Comparison of ENCODE assay signal across 33 cellular contexts in the genomic region with DNA sequence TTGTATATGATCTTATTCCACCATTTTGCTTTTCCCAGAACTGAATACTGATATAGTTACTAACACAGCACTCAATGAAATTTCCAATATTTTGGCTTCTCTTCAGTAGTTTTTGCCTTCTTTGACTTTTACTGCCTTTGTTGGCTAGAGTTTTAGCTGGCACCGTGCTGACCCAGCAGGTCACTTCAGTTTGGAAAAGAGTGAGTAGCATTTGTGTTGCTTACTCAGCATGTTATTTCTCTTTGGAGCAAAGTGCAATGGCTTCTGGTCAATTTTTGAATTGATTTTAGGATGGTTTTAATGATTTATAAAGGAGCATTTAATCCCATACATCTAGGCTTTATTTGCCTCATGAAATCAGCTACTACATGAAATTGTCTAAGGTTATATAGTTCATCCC.
"Had no signal": no experiment of that assay in that cellular context is flagged by ENCODE, and none has a peak within 500 bp of the region (broad histone marks: within the 10 kb centered on the region; RNA-seq: fewer than 3 reads in every experiment).

No MANE protein-coding gene starts in this region.

- H3K4me1 Mint-ChIP-seq: activated B cell treated with CpG ODN at 0.5 μM for 24 hours; activated T-helper 17 cell treated with anti-CD3 and anti-CD28 coated beads, Interleukin-2, amount 50 U/mL, for 72 hours; central memory CD8-positive, alpha-beta T cell had no signal

- DNase-seq: activated B cell treated with CpG ODN at 0.5 μM for 24 hours; activated CD4-positive, alpha-beta T cell treated with anti-CD3 and anti-CD28 coated beads for 48 hours; activated CD4-positive, alpha-beta T cell treated with anti-CD3 and anti-CD28 coated beads, Interleukin-2, amount 50 U/mL, for 1 hour; activated CD4-positive, alpha-beta T cell treated with anti-CD3 and anti-CD28 coated beads, Interleukin-2, amount 50 U/mL, for 48 hours; activated CD8-positive, alpha-beta memory T cell treated with anti-CD3 and anti-CD28 coated beads for 24 hours; activated CD8-positive, alpha-beta T cell treated with anti-CD3 and anti-CD28 coated beads for 36 hours; activated effector memory CD4-positive, alpha-beta T cell treated with Interleukin-2 at 50 U/mL for 16 hours; activated gamma-delta T cell treated with Interleukin-2 at 50 U/mL for 16 hours; activated naive CD4-positive, alpha-beta T cell treated with anti-CD3 and anti-CD28 coated beads, Interleukin-2, amount 50 U/mL, for 16 hours; activated naive CD4-positive, alpha-beta T cell treated with Interleukin-2 at 50 U/mL for 16 hours; activated T-cell treated with anti-CD3 and anti-CD28 coated beads, Interleukin-2, amount 50 U/mL, for 4 hours; amniotic stem cell; anterior cingulate cortex; brain microvascular endothelial cell; dorsolateral prefrontal cortex; effector memory CD4-positive, alpha-beta T cell; endodermal cell; foreskin fibroblast; T-helper 1 cell; T-helper 17 cell; T1000; WERI-Rb-1 had no signal

- H3K27me3 Mint-ChIP-seq: dendritic cell treated with granulocyte-macrophage colony-stimulating factor and Interleukin-4, amounts not matched to agents 40 ng/mL and 50 ng/mL, for 4 days had no signal

- H3K27me3 ChIP-seq: brain microvascular endothelial cell had no signal

- FAIRE-seq: astrocyte, bronchial epithelial cell, frontal cortex had no signal

- H3K9me3 Mint-ChIP-seq: activated B cell treated with CpG ODN at 0.5 μM for 24 hours; activated CD8-positive, alpha-beta T cell treated with anti-CD3 and anti-CD28 coated beads for 36 hours; activated T-cell treated with anti-CD3 and anti-CD28 coated beads, Interleukin-2, amount 50 U/mL, for 4 hours; activated T-helper 17 cell treated with anti-CD3 and anti-CD28 coated beads, Interleukin-2, amount 50 U/mL, for 72 hours; central memory CD8-positive, alpha-beta T cell; dendritic cell treated with granulocyte-macrophage colony-stimulating factor and Interleukin-4, amounts not matched to agents 40 ng/mL and 50 ng/mL, for 4 days; endodermal cell; T-helper 2 cell treated with Interferon-gamma antibody and Interleukin-4, amounts not matched to agents 5 μg/mL and 100 μg/mL, for 36 hours had no signal

- ATAC-seq: activated CD4-positive, CD25-positive, alpha-beta regulatory T cell treated with anti-CD3 and anti-CD28 coated beads, Interleukin-2, amount 50 U/mL, for 24 hours; activated CD8-positive, alpha-beta T cell treated with anti-CD3 and anti-CD28 coated beads for 36 hours; activated T-cell treated with anti-CD3 and anti-CD28 coated beads, Interleukin-2, amount 50 U/mL, for 4 hours; activated T-helper 17 cell treated with anti-CD3 and anti-CD28 coated beads, Interleukin-2, amount 50 U/mL, for 72 hours; esophagus mucosa; T-helper 17 cell had no signal

- H3K4me3 ChIP-seq: coronary artery, dorsolateral prefrontal cortex had no signal

- H3K36me3 ChIP-seq: brain microvascular endothelial cell, WERI-Rb-1 had no signal

- H3K4me3 Mint-ChIP-seq: activated B cell treated with CpG ODN at 0.5 μM for 24 hours; activated CD8-positive, alpha-beta T cell treated with anti-CD3 and anti-CD28 coated beads for 36 hours; activated naive CD8-positive, alpha-beta T cell; activated T-cell treated with anti-CD3 and anti-CD28 coated beads, Interleukin-2, amount 50 U/mL, for 4 hours; activated T-helper 17 cell treated with anti-CD3 and anti-CD28 coated beads, Interleukin-2, amount 50 U/mL, for 72 hours; central memory CD8-positive, alpha-beta T cell; dendritic cell treated with granulocyte-macrophage colony-stimulating factor and Interleukin-4, amounts not matched to agents 40 ng/mL and 50 ng/mL, for 4 days; endodermal cell; T-helper 17 cell; T-helper 2 cell treated with Interferon-gamma antibody and Interleukin-4, amounts not matched to agents 5 μg/mL and 100 μg/mL, for 36 hours had no signal

- H3K27ac Mint-ChIP-seq: activated B cell treated with CpG ODN at 0.5 μM for 24 hours; activated CD8-positive, alpha-beta T cell treated with anti-CD3 and anti-CD28 coated beads for 36 hours; activated naive CD8-positive, alpha-beta T cell; activated T-helper 17 cell treated with anti-CD3 and anti-CD28 coated beads, Interleukin-2, amount 50 U/mL, for 72 hours; dendritic cell treated with granulocyte-macrophage colony-stimulating factor and Interleukin-4, amounts not matched to agents 40 ng/mL and 50 ng/mL, for 4 days; endodermal cell; T-helper 17 cell; T-helper 2 cell treated with Interferon-gamma antibody and Interleukin-4, amounts not matched to agents 5 μg/mL and 100 μg/mL, for 36 hours had no signal

- H3K27ac ChIP-seq: brain microvascular endothelial cell, coronary artery, dorsolateral prefrontal cortex, WERI-Rb-1 had no signal
